9 cellular contexts compared by ENCODE assay signal in genomic region chr18:59783138-59783537, GRCh38.
DNase-seq lines count a peak whose midpoint lies in the region; ATAC-seq and TF ChIP-seq lines count a peak whose summit lies in the region.
"Had no signal": no experiment of that assay in that cellular context is flagged by ENCODE, and none has a peak within 500 bp of the region (broad histone marks: within the 10 kb centered on the region; RNA-seq: fewer than 3 reads in every experiment).

No MANE protein-coding gene starts in this region.

- H3K27me3 ChIP-seq in OCI-LY3 (ENCODE audit: low read depth, low read length) (peaks cover 38% of the 10 kb centered on the region), esophagus muscularis mucosa (no peaks in the 10 kb centered on the region)
- H3K27me3 ChIP-seq: BLaER1 had no signal

- TF ChIP-seq EP300 in esophagus muscularis mucosa (IDR thresholded peaks at IDR 0.05): no peak

- peak; percentile 93 for ATAC-seq in HG03565 (IDR thresholded peaks at IDR 0.05; ENCODE audit: unreplicated experiment)

- H3K4me3 ChIP-seq in OCI-LY3 (ENCODE audit: low read length): peak overlapping the region; percentile 28; the same call in 1 of the 2 replicates
- no peak overlapping the region for H3K4me3 ChIP-seq in epithelial cell of esophagus (ENCODE audit: low read length)
- no peak overlapping the region for H3K4me3 ChIP-seq in esophagus muscularis mucosa
- H3K4me3 ChIP-seq: BLaER1 had no signal

- H3K9me3 ChIP-seq in OCI-LY3 (ENCODE audit: insufficient read depth, low read length): no peaks in the 10 kb centered on the region
- H3K9me3 ChIP-seq in esophagus muscularis mucosa: no peaks in the 10 kb centered on the region
- H3K9me3 ChIP-seq: BLaER1 had no signal

- H3K4me2 ChIP-seq in OCI-LY3 (ENCODE audit: low read length): peak overlapping the region; percentile 50
- H3K4me2 ChIP-seq: BLaER1 had no signal

- H3K36me3 ChIP-seq in OCI-LY3 (replicated peaks; ENCODE audit: low read depth, low read length) (no peaks in the 10 kb centered on the region), esophagus muscularis mucosa (no peaks in the 10 kb centered on the region)
- H3K36me3 ChIP-seq: BLaER1 had no signal

- no peak for TF ChIP-seq POLR2A in esophagus muscularis mucosa (IDR thresholded peaks at IDR 0.05; ENCODE audit: low read depth)

- no peak overlapping the region for H3K9ac ChIP-seq in OCI-LY3 (ENCODE audit: low read length)
- H3K9ac ChIP-seq: BLaER1 had no signal

- WGBS in esophagus muscularis mucosa: 33% methylated on average over 5 of the region's 5 CpGs

- intact Hi-C loops in esophagus muscularis mucosa (cut with DNase I): no loop called here

- H3K4me1 ChIP-seq in OCI-LY3 (ENCODE audit: low read length) (peaks cover 4% of the 10 kb centered on the region), esophagus muscularis mucosa (peaks cover 0 to 7% (median under 1%) of the 10 kb centered on the region in 4 donors)

- DNase-seq in DMS153 (lab: John Stamatoyannopoulos, UW) (peak; percentile 47), DMS153 treated with DMSO at 0.1 percent for 48 hours (lab: John Stamatoyannopoulos, UW; ENCODE audit: unreplicated experiment) (no peak), GM20000 (ENCODE audit: low spot score) (peak; percentile 74), epithelial cell of esophagus (ENCODE audit: low read depth) (peak; percentile 57), pulmonary artery endothelial cell (ENCODE audit: low read depth, low spot score) (peak; percentile 30), esophagus muscularis mucosa (ENCODE audit: extremely low spot score) (no peak)

- no peaks in the 10 kb centered on the region for H4K20me1 ChIP-seq in OCI-LY3 (ENCODE audit: insufficient read depth, low read length)
- H4K20me1 ChIP-seq: BLaER1 had no signal

- peak overlapping the region; percentile 43; the same call in 1 of the 2 replicates for H2AFZ ChIP-seq in OCI-LY3 (ENCODE audit: low read depth, low read length)

- H3K27ac ChIP-seq in OCI-LY3 (ENCODE audit: low read length): no peak overlapping the region
- H3K27ac ChIP-seq in esophagus muscularis mucosa (replicated peaks in 1 of 4): no peak overlapping the region
- H3K27ac ChIP-seq: BLaER1 had no signal

- no peaks in the 10 kb centered on the region for H3K79me2 ChIP-seq in OCI-LY3 (ENCODE audit: low read length)

- TF ChIP-seq CTCF in GM20000 (IDR thresholded peaks at IDR 0.05; ENCODE audit: extremely low read depth, missing control alignments) (peak; percentile 44), OCI-LY3 (IDR thresholded peaks at IDR 0.05; ENCODE audit: low read depth, low read length) (peak; percentile 99), epithelial cell of esophagus (IDR thresholded peaks at IDR 0.05; ENCODE audit: insufficient read depth, low read depth, low read length, missing control alignments) (peak; percentile 76), esophagus muscularis mucosa (IDR thresholded peaks at IDR 0.05) (peak in 1 of 3 experiments; percentile 26)

Comparison
In these comparisons a context has a peak if more than half of its experiments do, and no peak if none do; other contexts are left out.
1. DNase-seq: peak in DMS153 (single experiment), GM20000 (single experiment), epithelial cell of esophagus (single experiment) and pulmonary artery endothelial cell (single experiment); none in DMS153 treated with DMSO at 0.1 percent for 48 hours (single experiment) and esophagus muscularis mucosa (single experiment).